20 cellular contexts compared by ENCODE assay signal in the genomic region with DNA sequence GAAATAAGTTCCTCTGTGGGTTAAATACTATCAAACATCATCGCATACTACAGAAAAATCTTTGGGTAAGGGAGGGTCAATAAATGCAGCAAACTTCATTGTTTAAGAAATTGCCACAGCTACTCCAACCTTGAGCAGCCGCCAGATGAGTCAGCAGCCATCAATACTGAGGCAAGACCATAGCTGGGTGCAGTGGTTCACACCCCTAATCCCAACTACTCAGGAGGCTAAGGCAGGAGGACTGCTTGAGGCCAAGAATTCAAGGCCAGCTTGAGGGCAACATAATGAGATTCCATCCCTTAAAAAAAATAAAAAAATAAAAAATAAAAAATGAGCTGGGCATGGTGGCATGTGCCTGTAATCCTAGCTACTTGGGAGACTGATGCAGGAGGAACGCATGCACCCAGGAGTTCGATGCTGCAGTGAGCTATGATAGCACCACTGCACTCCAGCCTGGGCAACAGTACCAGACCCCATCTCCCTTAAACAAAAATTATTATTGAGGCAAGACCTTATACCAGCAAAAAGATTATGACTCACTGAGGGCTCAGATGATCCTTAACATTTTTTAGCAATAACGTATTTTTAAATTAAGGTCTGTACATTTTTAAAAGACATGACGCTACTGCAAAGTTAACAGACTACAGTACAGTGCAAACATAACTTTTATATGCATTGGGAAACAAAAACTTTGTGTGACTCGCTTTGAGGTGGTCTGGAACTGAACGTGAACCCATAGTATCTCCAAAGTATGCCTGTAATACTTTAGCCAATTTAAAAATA. TPM values are rescaled to one million over a fixed set of nuclear protein-coding genes. Genes with fewer than 3 reads are reported as not detected.
DNase-seq lines count a peak whose midpoint lies in the region; ATAC-seq and TF ChIP-seq lines count a peak whose summit lies in the region.
"Had no signal": no experiment of that assay in that cellular context is flagged by ENCODE, and none has a peak within 500 bp of the region (broad histone marks: within the 10 kb centered on the region; RNA-seq: fewer than 3 reads in every experiment).

No MANE protein-coding gene starts in this region.

- no peaks in the 10 kb centered on the region for H3K4me1 ChIP-seq in hepatocyte (ENCODE audit: insufficient read depth)
- H3K4me1 ChIP-seq: BLaER1, Caco-2, esophagus muscularis mucosa, heart right ventricle had no signal

- no peak overlapping the region for H3K4me2 ChIP-seq in hepatocyte
- H3K4me2 ChIP-seq: BLaER1 had no signal

- H3K9me3 ChIP-seq in hepatocyte (ENCODE audit: low read depth), result peaks cover 9% of the 10 kb centered on the region
- H3K9me3 ChIP-seq: esophagus muscularis mucosa had no signal

- DNase-seq in left cardiac atrium, result peak; percentile 23
- no peak for DNase-seq in left ventricle myocardium superior
- DNase-seq in amniotic epithelial cell (ENCODE audit: low read depth), result peak; percentile 51
- peak; percentile 56 for DNase-seq in fibroblast of mammary gland (ENCODE audit: low read depth)
- DNase-seq in Kasumi-1 (lab: John Stamatoyannopoulos, UW), result no peak
- DNase-seq in activated CD4-positive, CD25-positive, alpha-beta regulatory T cell (lab: John Stamatoyannopoulos, UW), result no peak
- DNase-seq in hepatocyte (ENCODE audit: low spot score), result no peak
- no peak for DNase-seq in NCI-H446 treated with DMSO at 0.1 percent for 48 hours (lab: John Stamatoyannopoulos, UW)
- DNase-seq: activated CD8-positive, alpha-beta memory T cell treated with anti-CD3 and anti-CD28 coated beads, Interleukin-2, amount 50 U/mL, for 4 hours; activated naive CD8-positive, alpha-beta T cell treated with anti-CD3 and anti-CD28 coated beads, Interleukin-2, amount 50 U/mL, for 24 hours; Caco-2; heart right ventricle; immature natural killer cell; NCI-H187; NCI-H226; OCI-M1 had no signal

- H3K36me3 ChIP-seq in hepatocyte (replicated peaks; ENCODE audit: insufficient read depth, low read depth), result no peaks in the 10 kb centered on the region

- ATAC-seq in left cardiac atrium (no peak), left ventricle myocardium superior (no peak)
- ATAC-seq: activated naive CD8-positive, alpha-beta T cell treated with anti-CD3 and anti-CD28 coated beads, Interleukin-2, amount 50 U/mL, for 24 hours; HCT116; heart right ventricle had no signal

- 94% methylated on average over 8 of the region's 8 CpGs for WGBS in hepatocyte (ENCODE audit: low lambda C conversion rate, missing lambda C conversion rate)

- TF ChIP-seq CTCF in fibroblast of mammary gland (conservative IDR thresholded peaks at IDR 0.05; ENCODE audit: control insufficient read depth, insufficient read depth, low read depth, low read length) (no peak), hepatocyte (IDR thresholded peaks at IDR 0.05; ENCODE audit: poor library complexity) (no peak)

- H3K79me2 ChIP-seq in hepatocyte, result peaks cover 100% of the 10 kb centered on the region

- no peak overlapping the region for H2AFZ ChIP-seq in hepatocyte

- intact Hi-C loops in left cardiac atrium (cut with DNase I), result no loop called here
- intact Hi-C loops in left ventricle myocardium superior (cut with micrococcal nuclease), result no loop called here

- no peaks in the 10 kb centered on the region for H3K27me3 ChIP-seq in hepatocyte
- H3K27me3 ChIP-seq: BLaER1, cardiac muscle cell, esophagus muscularis mucosa, heart right ventricle had no signal

- H3K4me3 ChIP-seq in fibroblast of mammary gland (ENCODE audit: control insufficient read depth, low read depth, low read length) (no peak overlapping the region), hepatocyte (no peak overlapping the region)
- H3K4me3 ChIP-seq: BLaER1, cardiac muscle cell, esophagus muscularis mucosa, heart right ventricle had no signal

- no peak overlapping the region for H3K27ac ChIP-seq in hepatocyte
- H3K27ac ChIP-seq: BLaER1, cardiac muscle cell, esophagus muscularis mucosa, heart right ventricle had no signal

- H3K9me2 ChIP-seq in hepatocyte (replicated peaks; ENCODE audit: insufficient read depth), result no peaks in the 10 kb centered on the region

- H4K20me1 ChIP-seq in hepatocyte (ENCODE audit: insufficient read depth, poor library complexity, severe bottlenecking), result peaks cover 5% of the 10 kb centered on the region

RNA-seq across cellular contexts. Expression of a gene that starts 8.8 kb away (rescaled TPM):
- total RNA-seq in left cardiac atrium, result 10 to 100 TPM; 19.2 to 23.1 TPM
- 19.6 TPM for total RNA-seq in left ventricle myocardium superior
- 63.9 and 69.4 TPM in 2 replicates for total RNA-seq in hepatocyte
- polyA plus RNA-seq in hepatocyte, result 39.3 and 48.0 TPM in 2 replicates

Comparison
In these comparisons a context has a peak if more than half of its experiments do, and no peak if none do; other contexts are left out.
1. DNase-seq: peak in left cardiac atrium (single experiment), amniotic epithelial cell (single experiment) and fibroblast of mammary gland (single experiment); none in left ventricle myocardium superior (single experiment), Kasumi-1 (0 of 2), activated CD4-positive, CD25-positive, alpha-beta regulatory T cell (0 of 4), hepatocyte (single experiment) and NCI-H446 treated with DMSO at 0.1 percent for 48 hours (single experiment).